ENCODE assay signal across 15 cellular contexts in the genomic region with DNA sequence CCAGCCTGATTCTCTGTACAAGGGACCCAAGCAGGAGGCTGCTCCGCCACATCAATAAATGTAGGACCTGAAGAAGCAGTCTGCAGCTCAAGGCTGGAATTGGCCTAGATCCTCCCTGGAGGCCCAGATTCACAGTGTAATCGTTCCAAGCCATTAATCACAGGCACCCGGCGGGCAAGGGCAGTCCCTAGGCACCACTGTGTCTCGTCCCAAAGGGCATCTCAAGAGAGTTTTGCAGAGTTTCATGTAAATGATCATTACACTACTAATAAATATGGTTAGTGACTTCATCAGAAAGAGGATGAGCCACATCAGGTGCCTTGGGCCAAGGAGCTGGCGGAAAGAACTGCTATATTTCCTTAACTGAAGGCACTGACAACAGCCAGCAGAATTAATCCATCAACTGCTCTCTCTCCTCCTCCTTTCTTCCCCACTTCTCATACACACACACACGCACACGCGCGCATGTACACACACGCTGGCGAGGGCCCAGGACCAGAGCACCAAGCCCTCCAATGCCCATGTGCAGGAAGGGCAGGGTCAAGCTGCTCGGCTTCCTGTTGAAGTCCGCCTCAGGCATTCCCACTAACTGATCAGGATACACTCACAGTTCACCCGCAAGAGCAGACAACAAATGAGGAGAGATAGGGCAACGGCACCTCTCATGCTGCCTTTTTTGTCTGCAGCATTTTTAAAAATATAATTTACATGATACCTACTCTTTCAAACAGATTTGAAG. TPM values are rescaled to one million over a fixed set of nuclear protein-coding genes. Genes with fewer than 3 reads are reported as not detected.
DNase-seq lines count a peak whose midpoint lies in the region; FAIRE-seq and TF ChIP-seq lines count a peak whose summit lies in the region.
"Had no signal": no experiment of that assay in that cellular context is flagged by ENCODE, and none has a peak within 500 bp of the region (broad histone marks: within the 10 kb centered on the region; RNA-seq: fewer than 3 reads in every experiment).

No MANE protein-coding gene starts in this region.

- FAIRE-seq in kidney (lab: Jason Lieb, UNC), result no peak
- FAIRE-seq: A549, colon had no signal

- TF ChIP-seq POLR2A in sigmoid colon (IDR thresholded peaks at IDR 0.05), result no peak

- DNase-seq in NCI-H2196 (lab: John Stamatoyannopoulos, UW; ENCODE audit: unreplicated experiment), result peak; percentile 9
- no peak for DNase-seq in NCI-H2196 treated with DMSO at 0.1 percent for 48 hours (lab: John Stamatoyannopoulos, UW; ENCODE audit: unreplicated experiment)
- peak; percentile 77 for DNase-seq in kidney
- peak; percentile 70 for DNase-seq in sigmoid colon
- no peak for DNase-seq in DMS 273 treated with DMSO at 0.1 percent for 48 hours (lab: John Stamatoyannopoulos, UW)
- DNase-seq in NOMO-1 treated with DMSO at 0.1 percent for 48 hours (lab: John Stamatoyannopoulos, UW; ENCODE audit: unreplicated experiment), result no peak
- no peak for DNase-seq in activated gamma-delta T cell (lab: John Stamatoyannopoulos, UW)
- DNase-seq: activated CD4-positive, alpha-beta T cell treated with anti-CD3 and anti-CD28 coated beads, Interleukin-2, amount 50 U/mL, for 1 hour; activated naive CD4-positive, alpha-beta T cell treated with anti-CD3 and anti-CD28 coated beads, Interleukin-2, amount 10 ng/mL, durations not matched to agents 7 days and 5 days; NCI-H446 had no signal

- H3K36me3 ChIP-seq in kidney (ENCODE audit: control insufficient read depth in 1 of 2, insufficient read depth in 2 of 2, low read length in 2 of 2), result no peaks in the 10 kb centered on the region
- no peaks in the 10 kb centered on the region for H3K36me3 ChIP-seq in sigmoid colon
- H3K36me3 ChIP-seq: suprapubic skin had no signal

- TF ChIP-seq CTCF in VCaP (conservative IDR thresholded peaks at IDR 0.05) (no peak), kidney (IDR thresholded peaks at IDR 0.05; ENCODE audit: borderline replicate concordance, extremely low read depth, insufficient read depth) (no peak), sigmoid colon (IDR thresholded peaks at IDR 0.05) (no peak)

- H3K4me1 ChIP-seq in kidney (ENCODE audit: control insufficient read depth in 1 of 2, insufficient read depth in 1 of 2, low read depth in 1 of 2, low read length in 2 of 2) (peaks cover 9 to 25% of the 10 kb centered on the region in 2 donors), sigmoid colon (peaks cover 0 to 44% (median 30%) of the 10 kb centered on the region in 4 donors)

- H3K4me3 ChIP-seq in kidney (ENCODE audit: low read length in 2 of 2), result peak overlapping the region in 1 of 2 donors; percentile 9
- no peak overlapping the region for H3K4me3 ChIP-seq in sigmoid colon
- H3K4me3 ChIP-seq: A549, lung, suprapubic skin had no signal

- 73 to 91% methylated on average over 16 of the region's 16 CpGs for WGBS in sigmoid colon, 2 donors

- no peaks in the 10 kb centered on the region for H3K27me3 ChIP-seq in sigmoid colon
- H3K27me3 ChIP-seq: suprapubic skin had no signal

- intact Hi-C loops in kidney (cut with DNase I) (no loop called here), sigmoid colon (cut with DNase I) (no loop called here)

- peak overlapping the region; percentile 83 for H3K27ac ChIP-seq in VCaP
- peak overlapping the region in 1 of 2 donors; percentile 3 for H3K27ac ChIP-seq in kidney (ENCODE audit: low read depth in 2 of 2, low read length in 2 of 2)
- H3K27ac ChIP-seq in sigmoid colon, result peak overlapping the region in 2 of 4 donors; percentile 2
- H3K27ac ChIP-seq: A549, suprapubic skin had no signal

- H3K9me3 ChIP-seq in kidney (ENCODE audit: control insufficient read depth in 1 of 2, low read length in 2 of 2), result no peaks in the 10 kb centered on the region
- no peaks in the 10 kb centered on the region for H3K9me3 ChIP-seq in sigmoid colon
- H3K9me3 ChIP-seq: A549, suprapubic skin had no signal

- no peak overlapping the region for H3K9ac ChIP-seq in kidney (ENCODE audit: low read length in 2 of 2)

- TF ChIP-seq EP300 in sigmoid colon (IDR thresholded peaks at IDR 0.05), result no peak

RNA-seq across cellular contexts. Expression of a gene that starts 33.8 kb away (rescaled TPM):
- total RNA-seq in kidney, result 83.4 TPM
- 16.2 TPM for polyA plus RNA-seq in kidney (ENCODE audit: insufficient read depth, low read depth, low replicate concordance)
- 10 to 100 TPM; 49.5 to 79.2 (median 59.0) TPM for total RNA-seq in sigmoid colon
- polyA plus RNA-seq in sigmoid colon, result 10 to 100 TPM; 21.6 to 25.9 (median 25.2) TPM

Comparison
In these comparisons a context has a peak if more than half of its experiments do, and no peak if none do; other contexts are left out.
1. DNase-seq: peak in NCI-H2196 (single experiment), kidney (single experiment) and sigmoid colon (single experiment); none in NCI-H2196 treated with DMSO at 0.1 percent for 48 hours (single experiment), DMS 273 treated with DMSO at 0.1 percent for 48 hours (single experiment), NOMO-1 treated with DMSO at 0.1 percent for 48 hours (single experiment) and activated gamma-delta T cell (single experiment).